ENCODE assay signal across 1 cellular context in the genomic region with DNA sequence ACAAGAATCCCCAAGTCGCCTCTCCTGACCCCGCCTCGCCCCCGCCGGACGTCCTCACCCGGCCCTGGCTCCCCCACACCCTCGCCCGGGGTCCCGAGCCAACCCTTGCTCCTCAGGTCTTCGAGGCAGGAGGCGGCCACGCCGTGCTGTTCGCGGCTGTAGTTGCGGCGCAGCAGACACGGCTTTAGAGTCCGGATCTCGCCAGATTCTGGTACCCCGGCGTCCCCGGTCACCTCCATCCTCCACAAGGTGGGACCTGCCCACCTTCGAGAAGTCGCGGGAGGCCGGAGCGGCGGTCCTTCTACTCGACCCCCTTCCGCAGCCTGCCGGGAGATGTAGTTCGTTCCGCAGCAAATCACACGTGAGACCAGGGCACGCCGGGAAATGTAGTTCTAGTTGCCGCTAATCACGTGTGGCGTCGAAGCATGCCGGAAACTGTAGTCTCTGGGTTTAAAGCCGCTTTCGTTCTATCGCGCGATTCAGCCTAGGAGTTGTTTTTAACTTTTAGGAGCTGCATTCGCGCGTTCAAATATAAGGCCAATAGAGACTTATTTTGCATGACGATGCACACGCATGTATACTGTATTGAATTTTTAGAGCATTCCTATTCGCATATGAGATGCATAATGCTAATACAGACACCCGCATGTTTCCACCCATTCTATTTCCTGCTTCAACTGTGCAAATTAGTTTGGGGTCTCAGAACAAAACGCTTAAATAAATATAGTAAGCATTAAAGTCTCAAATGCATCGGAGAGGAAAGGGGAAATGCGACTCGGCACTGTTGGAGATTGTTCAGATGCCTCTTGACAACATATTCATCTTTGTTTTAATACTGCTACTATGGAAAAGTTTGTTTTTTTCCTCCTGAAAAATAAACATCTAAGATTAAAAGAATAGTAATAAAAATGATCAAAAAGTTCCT.
TF ChIP-seq lines count a peak whose summit lies in the region.

A gene with protein sequence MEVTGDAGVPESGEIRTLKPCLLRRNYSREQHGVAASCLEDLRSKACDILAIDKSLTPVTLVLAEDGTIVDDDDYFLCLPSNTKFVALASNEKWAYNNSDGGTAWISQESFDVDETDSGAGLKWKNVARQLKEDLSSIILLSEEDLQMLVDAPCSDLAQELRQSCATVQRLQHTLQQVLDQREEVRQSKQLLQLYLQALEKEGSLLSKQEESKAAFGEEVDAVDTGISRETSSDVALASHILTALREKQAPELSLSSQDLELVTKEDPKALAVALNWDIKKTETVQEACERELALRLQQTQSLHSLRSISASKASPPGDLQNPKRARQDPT (minus strand): TSS at position 310 of the 925 bp plus-strand sequence. CDS start 71 bp downstream, at position 239.

TF ChIP-seq in GM23338, 12 proteins besides CTCF, POLR2A, EP300 and RAD21:
- TF ChIP-seq, protein P1, sequence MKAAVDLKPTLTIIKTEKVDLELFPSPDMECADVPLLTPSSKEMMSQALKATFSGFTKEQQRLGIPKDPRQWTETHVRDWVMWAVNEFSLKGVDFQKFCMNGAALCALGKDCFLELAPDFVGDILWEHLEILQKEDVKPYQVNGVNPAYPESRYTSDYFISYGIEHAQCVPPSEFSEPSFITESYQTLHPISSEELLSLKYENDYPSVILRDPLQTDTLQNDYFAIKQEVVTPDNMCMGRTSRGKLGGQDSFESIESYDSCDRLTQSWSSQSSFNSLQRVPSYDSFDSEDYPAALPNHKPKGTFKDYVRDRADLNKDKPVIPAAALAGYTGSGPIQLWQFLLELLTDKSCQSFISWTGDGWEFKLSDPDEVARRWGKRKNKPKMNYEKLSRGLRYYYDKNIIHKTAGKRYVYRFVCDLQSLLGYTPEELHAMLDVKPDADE (IDR thresholded peaks at IDR 0.05) = peak; percentile 100
- TF ChIP-seq, protein P2, sequence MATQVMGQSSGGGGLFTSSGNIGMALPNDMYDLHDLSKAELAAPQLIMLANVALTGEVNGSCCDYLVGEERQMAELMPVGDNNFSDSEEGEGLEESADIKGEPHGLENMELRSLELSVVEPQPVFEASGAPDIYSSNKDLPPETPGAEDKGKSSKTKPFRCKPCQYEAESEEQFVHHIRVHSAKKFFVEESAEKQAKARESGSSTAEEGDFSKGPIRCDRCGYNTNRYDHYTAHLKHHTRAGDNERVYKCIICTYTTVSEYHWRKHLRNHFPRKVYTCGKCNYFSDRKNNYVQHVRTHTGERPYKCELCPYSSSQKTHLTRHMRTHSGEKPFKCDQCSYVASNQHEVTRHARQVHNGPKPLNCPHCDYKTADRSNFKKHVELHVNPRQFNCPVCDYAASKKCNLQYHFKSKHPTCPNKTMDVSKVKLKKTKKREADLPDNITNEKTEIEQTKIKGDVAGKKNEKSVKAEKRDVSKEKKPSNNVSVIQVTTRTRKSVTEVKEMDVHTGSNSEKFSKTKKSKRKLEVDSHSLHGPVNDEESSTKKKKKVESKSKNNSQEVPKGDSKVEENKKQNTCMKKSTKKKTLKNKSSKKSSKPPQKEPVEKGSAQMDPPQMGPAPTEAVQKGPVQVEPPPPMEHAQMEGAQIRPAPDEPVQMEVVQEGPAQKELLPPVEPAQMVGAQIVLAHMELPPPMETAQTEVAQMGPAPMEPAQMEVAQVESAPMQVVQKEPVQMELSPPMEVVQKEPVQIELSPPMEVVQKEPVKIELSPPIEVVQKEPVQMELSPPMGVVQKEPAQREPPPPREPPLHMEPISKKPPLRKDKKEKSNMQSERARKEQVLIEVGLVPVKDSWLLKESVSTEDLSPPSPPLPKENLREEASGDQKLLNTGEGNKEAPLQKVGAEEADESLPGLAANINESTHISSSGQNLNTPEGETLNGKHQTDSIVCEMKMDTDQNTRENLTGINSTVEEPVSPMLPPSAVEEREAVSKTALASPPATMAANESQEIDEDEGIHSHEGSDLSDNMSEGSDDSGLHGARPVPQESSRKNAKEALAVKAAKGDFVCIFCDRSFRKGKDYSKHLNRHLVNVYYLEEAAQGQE (IDR thresholded peaks at IDR 0.05; ENCODE audit: unreplicated experiment) = no peak
- TF ChIP-seq CREB1 (CRISPR knock-in tag; IDR thresholded peaks at IDR 0.05; ENCODE audit: low read depth) (peak; percentile 69), POLR2AphosphoS5 (IDR thresholded peaks at IDR 0.05; ENCODE audit: low read depth) (peak; percentile 98)
